Comparison of ENCODE assay signal across 22 cellular contexts in the genomic region with DNA sequence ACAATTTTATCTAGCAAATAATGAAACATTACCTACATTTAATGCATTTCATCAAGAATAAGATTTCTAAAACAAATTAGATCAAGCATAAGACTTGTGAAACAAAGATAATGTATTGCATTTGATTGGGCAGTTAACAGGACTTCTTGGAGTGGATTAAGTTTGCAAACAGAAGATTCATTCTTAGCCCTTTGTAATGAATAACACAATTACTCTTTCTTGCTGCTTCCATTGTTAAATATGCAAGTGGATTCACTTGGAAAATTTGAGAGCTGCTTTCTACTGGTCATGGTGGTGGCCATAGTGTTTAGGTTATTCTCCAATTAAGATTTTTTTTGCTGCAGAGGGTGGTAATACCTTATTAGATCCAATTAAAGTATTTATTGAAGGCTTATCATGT. TPM values are rescaled to one million over a fixed set of nuclear protein-coding genes. Genes with fewer than 3 reads are reported as not detected.
"Had no signal": no experiment of that assay in that cellular context is flagged by ENCODE, and none has a peak within 500 bp of the region (broad histone marks: within the 10 kb centered on the region; RNA-seq: fewer than 3 reads in every experiment).

No MANE protein-coding gene starts in this region.

- H3K4me3 ChIP-seq: breast epithelium, esophagus squamous epithelium, gastroesophageal sphincter, left lung, lung, upper lobe of left lung had no signal

- FAIRE-seq: astrocyte, colon had no signal

- H3K9me3 ChIP-seq: breast epithelium, esophagus squamous epithelium, gastroesophageal sphincter, heart left ventricle, left lung, upper lobe of left lung had no signal

- H3K4me1 Mint-ChIP-seq: activated naive CD8-positive, alpha-beta T cell treated with anti-CD3 and anti-CD28 coated beads for 36 hours; central memory CD8-positive, alpha-beta T cell had no signal

- H3K4me1 ChIP-seq: breast epithelium, upper lobe of left lung had no signal

- H3K36me3 Mint-ChIP-seq: activated CD4-positive, alpha-beta memory T cell treated with anti-CD3 and anti-CD28 coated beads for 36 hours; activated naive CD8-positive, alpha-beta T cell treated with anti-CD3 and anti-CD28 coated beads for 36 hours; natural killer cell treated with Interleukin-12 subunit alpha and Interleukin-12 subunit beta and Interleukin-15 and Interleukin-18, amount 100 ng/mL, for 72 hours had no signal

- H3K27ac ChIP-seq: breast epithelium, esophagus squamous epithelium, gastroesophageal sphincter, heart left ventricle, left lung, upper lobe of left lung had no signal

- H3K9me3 Mint-ChIP-seq: activated CD4-positive, alpha-beta memory T cell treated with anti-CD3 and anti-CD28 coated beads for 36 hours; activated naive CD8-positive, alpha-beta T cell treated with anti-CD3 and anti-CD28 coated beads for 36 hours; central memory CD8-positive, alpha-beta T cell; natural killer cell treated with Interleukin-12 subunit alpha and Interleukin-12 subunit beta and Interleukin-15 and Interleukin-18, amount 100 ng/mL, for 72 hours had no signal

- ATAC-seq: effector memory CD8-positive, alpha-beta T cell; gastroesophageal sphincter; heart left ventricle; left lung; natural killer cell treated with Interleukin-12 subunit alpha and Interleukin-12 subunit beta and Interleukin-15 and Interleukin-18, amount 100 ng/mL, for 72 hours had no signal

- DNase-seq: activated CD4-positive, alpha-beta memory T cell treated with anti-CD3 and anti-CD28 coated beads for 36 hours; activated CD4-positive, alpha-beta T cell treated with anti-CD3 and anti-CD28 coated beads for 48 hours; activated naive CD4-positive, alpha-beta T cell treated with Interleukin-2 at 50 U/mL for 16 hours; activated naive CD8-positive, alpha-beta T cell treated with anti-CD3 and anti-CD28 coated beads for 36 hours; activated T-cell treated with anti-CD3 and anti-CD28 coated beads, Interleukin-2, amount 50 U/mL, for 48 hours; effector memory CD8-positive, alpha-beta T cell; esophagus squamous epithelium; heart left ventricle; left lung; occipital lobe; posterior cingulate gyrus; stimulated activated CD4-positive, alpha-beta T cell treated with anti-CD3 and anti-CD28 coated beads, Interleukin-4, amount 100 ng/mL, for 1 hour; stimulated activated naive CD4-positive, alpha-beta T cell treated with Interleukin-2 at 50 U/mL for 16 hours; T-helper 2 cell; upper lobe of left lung had no signal

- H3K27ac Mint-ChIP-seq: activated CD4-positive, alpha-beta memory T cell treated with anti-CD3 and anti-CD28 coated beads for 36 hours; activated naive CD8-positive, alpha-beta T cell treated with anti-CD3 and anti-CD28 coated beads for 36 hours; effector memory CD8-positive, alpha-beta T cell; natural killer cell treated with Interleukin-12 subunit alpha and Interleukin-12 subunit beta and Interleukin-15 and Interleukin-18, amount 100 ng/mL, for 72 hours had no signal

- H3K36me3 ChIP-seq: breast epithelium, esophagus squamous epithelium, gastroesophageal sphincter, heart left ventricle, left lung, upper lobe of left lung had no signal

- H3K4me3 Mint-ChIP-seq: activated CD4-positive, alpha-beta memory T cell treated with anti-CD3 and anti-CD28 coated beads for 36 hours; activated naive CD8-positive, alpha-beta T cell treated with anti-CD3 and anti-CD28 coated beads for 36 hours; central memory CD8-positive, alpha-beta T cell; effector memory CD8-positive, alpha-beta T cell; natural killer cell treated with Interleukin-12 subunit alpha and Interleukin-12 subunit beta and Interleukin-15 and Interleukin-18, amount 100 ng/mL, for 72 hours had no signal

- H3K27me3 ChIP-seq: breast epithelium, gastroesophageal sphincter had no signal

RNA-seq across cellular contexts. Expression of a gene that starts 6.0 kb away (rescaled TPM):
- total RNA-seq: activated CD4-positive, alpha-beta memory T cell treated with anti-CD3 and anti-CD28 coated beads for 36 hours had no signal
